Comparison of ENCODE assay signal across 12 cellular contexts in the genomic region with DNA sequence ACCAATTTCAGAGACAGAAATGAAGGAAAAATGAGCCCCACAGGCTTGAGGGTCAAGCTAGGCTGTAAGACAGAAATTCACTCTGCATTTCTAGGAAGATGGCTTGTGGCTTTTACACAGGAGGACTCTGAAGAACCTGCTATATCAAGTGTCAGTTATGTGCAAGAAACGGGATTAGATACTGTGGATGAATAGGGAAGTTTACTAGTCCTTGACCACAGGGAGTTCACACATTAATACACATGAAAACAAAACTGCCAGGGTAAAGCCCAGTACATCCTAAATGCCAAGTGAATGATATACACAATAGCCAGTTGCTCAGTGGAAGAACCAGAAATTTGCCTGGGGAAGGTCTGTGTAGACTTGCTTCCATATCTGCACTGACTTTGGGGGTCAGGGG. TPM values are rescaled to one million over a fixed set of nuclear protein-coding genes. Genes with fewer than 3 reads are reported as not detected.
DNase-seq lines count a peak whose midpoint lies in the region; ATAC-seq and TF ChIP-seq lines count a peak whose summit lies in the region.
"Had no signal": no experiment of that assay in that cellular context is flagged by ENCODE, and none has a peak within 500 bp of the region (broad histone marks: within the 10 kb centered on the region; RNA-seq: fewer than 3 reads in every experiment).

No MANE protein-coding gene starts in this region.

- H3K9me3 Mint-ChIP-seq in CD8-positive, alpha-beta T cell = no peaks in the 10 kb centered on the region
- no peaks in the 10 kb centered on the region for H3K9me3 Mint-ChIP-seq in activated T-helper 2 cell treated with anti-CD3 and anti-CD28 coated beads, Interferon-gamma antibody, Interleukin-2, Interleukin-4, amounts not matched to agents 10 μg/mL and 5 μg/mL and 100 μg/mL, durations not matched to agents 14 hours and 24 hours and 36 hours
- H3K9me3 Mint-ChIP-seq in naive thymus-derived CD4-positive, alpha-beta T cell = no peaks in the 10 kb centered on the region

- H3K36me3 ChIP-seq in CD8-positive, alpha-beta T cell (ENCODE audit: insufficient read depth, low read length) = no peaks in the 10 kb centered on the region
- peaks cover 8% of the 10 kb centered on the region for H3K36me3 ChIP-seq in KOPT-K1 (ENCODE audit: insufficient read depth, low read length)
- H3K36me3 ChIP-seq in naive thymus-derived CD4-positive, alpha-beta T cell (ENCODE audit: control insufficient read depth in 2 of 3, insufficient read depth in 3 of 3, low read length in 3 of 3) = peaks cover 0 to 5% (median 4%) of the 10 kb centered on the region in 3 experiments
- H3K36me3 ChIP-seq: WERI-Rb-1 had no signal

- peaks cover 66% of the 10 kb centered on the region for H3K4me1 ChIP-seq in CD8-positive, alpha-beta T cell (ENCODE audit: insufficient read depth, low read length)
- H3K4me1 ChIP-seq in naive thymus-derived CD4-positive, alpha-beta T cell (ENCODE audit: control insufficient read depth in 2 of 2, insufficient read depth in 2 of 2, low read length in 2 of 2) = peaks cover 63 to 81% of the 10 kb centered on the region in 2 donors

- ATAC-seq in CD8-positive, alpha-beta T cell = no peak
- no peak for ATAC-seq in naive thymus-derived CD4-positive, alpha-beta T cell
- ATAC-seq in HG03442 (IDR thresholded peaks at IDR 0.05; ENCODE audit: unreplicated experiment) = no peak

- peaks cover 87% of the 10 kb centered on the region for H3K4me1 Mint-ChIP-seq in CD8-positive, alpha-beta T cell (ENCODE audit: low read depth)
- peaks cover 76% of the 10 kb centered on the region for H3K4me1 Mint-ChIP-seq in activated T-helper 2 cell treated with anti-CD3 and anti-CD28 coated beads, Interferon-gamma antibody, Interleukin-2, Interleukin-4, amounts not matched to agents 10 μg/mL and 5 μg/mL and 100 μg/mL, durations not matched to agents 14 hours and 24 hours and 36 hours (ENCODE audit: low read depth)
- peaks cover 72 to 93% (median 86%) of the 10 kb centered on the region in 7 donors for H3K4me1 Mint-ChIP-seq in naive thymus-derived CD4-positive, alpha-beta T cell

- intact Hi-C loops in CD8-positive, alpha-beta T cell (cut with DNase I, micrococcal nuclease) = loop anchor here (2.0 to 10.0 kb wide), 4 partner anchors 21 to 55 kb away; no protein-coding TSS in a partner anchor
- intact Hi-C loops in activated T-helper 2 cell treated with anti-CD3 and anti-CD28 coated beads, Interferon-gamma antibody, Interleukin-2, Interleukin-4, amounts not matched to agents 10 μg/mL and 5 μg/mL and 100 μg/mL, durations not matched to agents 14 hours and 24 hours and 36 hours (cut with micrococcal nuclease) = loop anchor here (5.0 kb wide), 1 partner anchor 402 kb away; no protein-coding TSS in a partner anchor
- intact Hi-C loops in naive thymus-derived CD4-positive, alpha-beta T cell (cut with micrococcal nuclease) = loop anchor here in 1 of 2 donors (5.0 kb wide), 1 partner anchor 32 kb away; no protein-coding TSS in a partner anchor

- no peak overlapping the region for H3K4me3 Mint-ChIP-seq in CD8-positive, alpha-beta T cell
- H3K4me3 Mint-ChIP-seq in activated T-helper 2 cell treated with anti-CD3 and anti-CD28 coated beads, Interferon-gamma antibody, Interleukin-2, Interleukin-4, amounts not matched to agents 10 μg/mL and 5 μg/mL and 100 μg/mL, durations not matched to agents 14 hours and 24 hours and 36 hours (ENCODE audit: low read depth) = no peak overlapping the region
- H3K4me3 Mint-ChIP-seq in naive thymus-derived CD4-positive, alpha-beta T cell = peak overlapping the region in 9 of 10 donors; percentile 9 to 89 (median 74)

- TF ChIP-seq CTCF in CD8-positive, alpha-beta T cell (IDR thresholded peaks at IDR 0.05) = no peak

- CTCF ChIA-PET in CD8-positive, alpha-beta T cell (lab: Charles Lee) = interaction anchor here (1.1 to 2.1 kb wide), 4 partner anchors 19 to 86 kb away, joined by 3 to 6 read pairs (median 4); no protein-coding TSS in a partner anchor
- CTCF ChIA-PET in naive thymus-derived CD4-positive, alpha-beta T cell (lab: Charles Lee) = interaction anchor here (1.0 to 2.1 kb wide), 2 partner anchors 21 to 54 kb away, joined by 3 to 7 read pairs; a partner anchor contains a TSS

- H3K9me3 ChIP-seq in CD8-positive, alpha-beta T cell (ENCODE audit: low read length) = no peaks in the 10 kb centered on the region
- H3K9me3 ChIP-seq in KOPT-K1 (ENCODE audit: insufficient read depth, low read length, poor library complexity, severe bottlenecking) = no peaks in the 10 kb centered on the region
- no peaks in the 10 kb centered on the region for H3K9me3 ChIP-seq in naive thymus-derived CD4-positive, alpha-beta T cell (ENCODE audit: control insufficient read depth in 2 of 3, low read length in 3 of 3)

- H3K4me3 ChIP-seq in CD8-positive, alpha-beta T cell (ENCODE audit: low read depth, low read length) = no peak overlapping the region
- H3K4me3 ChIP-seq in naive thymus-derived CD4-positive, alpha-beta T cell (ENCODE audit: low read length) = no peak overlapping the region

- H3K36me3 Mint-ChIP-seq in CD8-positive, alpha-beta T cell = peaks cover 37% of the 10 kb centered on the region
- H3K36me3 Mint-ChIP-seq in activated T-helper 2 cell treated with anti-CD3 and anti-CD28 coated beads, Interferon-gamma antibody, Interleukin-2, Interleukin-4, amounts not matched to agents 10 μg/mL and 5 μg/mL and 100 μg/mL, durations not matched to agents 14 hours and 24 hours and 36 hours (ENCODE audit: low read depth) = peaks cover 26% of the 10 kb centered on the region
- peaks cover 3 to 16% (median 4%) of the 10 kb centered on the region in 5 donors for H3K36me3 Mint-ChIP-seq in naive thymus-derived CD4-positive, alpha-beta T cell

- H3K27me3 Mint-ChIP-seq in CD8-positive, alpha-beta T cell (ENCODE audit: low read depth) = no peaks in the 10 kb centered on the region
- no peaks in the 10 kb centered on the region for H3K27me3 Mint-ChIP-seq in activated T-helper 2 cell treated with anti-CD3 and anti-CD28 coated beads, Interferon-gamma antibody, Interleukin-2, Interleukin-4, amounts not matched to agents 10 μg/mL and 5 μg/mL and 100 μg/mL, durations not matched to agents 14 hours and 24 hours and 36 hours (ENCODE audit: low read depth)
- H3K27me3 Mint-ChIP-seq in naive thymus-derived CD4-positive, alpha-beta T cell = no peaks in the 10 kb centered on the region

- H3K27ac ChIP-seq in CD8-positive, alpha-beta T cell (ENCODE audit: low read depth, low read length) = no peak overlapping the region
- peak overlapping the region; percentile 99 for H3K27ac ChIP-seq in KOPT-K1 (ENCODE audit: low read depth, low read length, poor library complexity, severe bottlenecking)
- H3K27ac ChIP-seq in naive thymus-derived CD4-positive, alpha-beta T cell (ENCODE audit: low read depth, low read length) = peak overlapping the region; percentile 62
- H3K27ac ChIP-seq: WERI-Rb-1 had no signal

- POLR2A ChIA-PET in CD8-positive, alpha-beta T cell (lab: Charles Lee) = interaction anchor here (1.3 to 1.4 kb wide), 2 partner anchors 8 to 54 kb away, joined by 5 to 7 read pairs; a partner anchor contains a TSS
- POLR2A ChIA-PET in naive thymus-derived CD4-positive, alpha-beta T cell (lab: Charles Lee) = interaction anchor here (0.7 to 13.5 kb wide), 8 partner anchors 18 to 52 kb away, joined by 3 to 122 read pairs (median 6); a partner anchor contains a TSS

- H3K27me3 ChIP-seq in CD8-positive, alpha-beta T cell (ENCODE audit: insufficient read depth, low read length) = no peaks in the 10 kb centered on the region
- H3K27me3 ChIP-seq in naive thymus-derived CD4-positive, alpha-beta T cell (ENCODE audit: control insufficient read depth in 2 of 2, insufficient read depth in 2 of 2, low read length in 2 of 2) = no peaks in the 10 kb centered on the region

- H3K27ac Mint-ChIP-seq in CD8-positive, alpha-beta T cell = peak overlapping the region; percentile 86
- peak overlapping the region; percentile 88 for H3K27ac Mint-ChIP-seq in activated T-helper 2 cell treated with anti-CD3 and anti-CD28 coated beads, Interferon-gamma antibody, Interleukin-2, Interleukin-4, amounts not matched to agents 10 μg/mL and 5 μg/mL and 100 μg/mL, durations not matched to agents 14 hours and 24 hours and 36 hours
- peak overlapping the region; percentile 71 to 94 (median 89) for H3K27ac Mint-ChIP-seq in naive thymus-derived CD4-positive, alpha-beta T cell

- no peak for DNase-seq in CD8-positive, alpha-beta T cell
- no peak for DNase-seq in activated T-helper 2 cell treated with anti-CD3 and anti-CD28 coated beads, Interferon-gamma antibody, Interleukin-2, Interleukin-4, amounts not matched to agents 10 μg/mL and 5 μg/mL and 100 μg/mL, durations not matched to agents 14 hours and 24 hours and 36 hours (ENCODE audit: low spot score)
- no peak for DNase-seq in naive thymus-derived CD4-positive, alpha-beta T cell
- DNase-seq in T1000 (lab: John Stamatoyannopoulos, UW) (no peak), NCI-H187 (lab: John Stamatoyannopoulos, UW) (no peak), NCI-H1092 treated with DMSO at 0.1 percent for 48 hours (lab: John Stamatoyannopoulos, UW) (no peak)
- DNase-seq: activated naive CD4-positive, alpha-beta T cell treated with anti-CD3 and anti-CD28 coated beads, Interleukin-2, amount 50 U/mL, for 16 hours; NCI-H446; RPMI8226; WERI-Rb-1 had no signal

RNA-seq across cellular contexts. Expression of a gene that starts 53.5 kb away (rescaled TPM):
- 10 to 100 TPM; 80.8 to 83.1 TPM for total RNA-seq in CD8-positive, alpha-beta T cell
- 28.1 and 29.7 TPM in 2 replicates for total RNA-seq in activated T-helper 2 cell treated with anti-CD3 and anti-CD28 coated beads, Interferon-gamma antibody, Interleukin-2, Interleukin-4, amounts not matched to agents 10 μg/mL and 5 μg/mL and 100 μg/mL, durations not matched to agents 14 hours and 24 hours and 36 hours
- 100 to 1,000 TPM in 2 of 5 experiments, 10 to 100 TPM in 3; 45.8 to 111 (median 97.7) TPM for total RNA-seq in naive thymus-derived CD4-positive, alpha-beta T cell
- polyA plus RNA-seq in naive thymus-derived CD4-positive, alpha-beta T cell = 10 to 100 TPM; 45.7 to 59.9 TPM

Comparison
In these comparisons a context has a peak if more than half of its experiments do, and no peak if none do; other contexts are left out.
1. H3K4me3 Mint-ChIP-seq: peak in naive thymus-derived CD4-positive, alpha-beta T cell (9 of 10); none in CD8-positive, alpha-beta T cell (single experiment) and activated T-helper 2 cell treated with anti-CD3 and anti-CD28 coated beads, Interferon-gamma antibody, Interleukin-2, Interleukin-4, amounts not matched to agents 10 μg/mL and 5 μg/mL and 100 μg/mL, durations not matched to agents 14 hours and 24 hours and 36 hours (single experiment).
2. Peak in every context shown above with its lines, with median percentiles within 50 percentile points of each other: H3K27ac Mint-ChIP-seq.